ENCODE assay signal across 8 cellular contexts in genomic region chr5:72107874-72108199, GRCh38.
DNase-seq lines count a peak whose midpoint lies in the region; ATAC-seq lines count a peak whose summit lies in the region.

No MANE protein-coding gene starts in this region.

- no peaks in the 10 kb centered on the region for H3K9me3 ChIP-seq in HUES48 (ENCODE audit: control insufficient read depth, insufficient read depth, low read length)
- no peaks in the 10 kb centered on the region for H3K9me3 ChIP-seq in iPS-15b (ENCODE audit: control insufficient read depth, insufficient read depth, low read length)

- H3K36me3 ChIP-seq in HUES48 (ENCODE audit: control insufficient read depth, insufficient read depth, low read length) = no peaks in the 10 kb centered on the region
- peaks cover 4% of the 10 kb centered on the region for H3K36me3 ChIP-seq in iPS-15b (ENCODE audit: control insufficient read depth, insufficient read depth, low read length)

- H3K9ac ChIP-seq in HUES48 (ENCODE audit: low read depth, low read length) (peak overlapping the region; percentile 82), iPS-15b (ENCODE audit: low read depth, low read length) (peak overlapping the region; percentile 75)

- peak; percentile 75 for DNase-seq in ELF-1 (ENCODE audit: low read depth, low spot score)
- DNase-seq in activated naive CD8-positive, alpha-beta T cell treated with anti-CD3 and anti-CD28 coated beads, Interleukin-2, amount 50 U/mL, for 24 hours = peak; percentile 12
- DNase-seq in stimulated activated effector memory CD8-positive, alpha-beta T cell treated with anti-CD3 and anti-CD28 coated beads, Interleukin-12 subunit alpha, Interleukin-12 subunit beta, amount 100 ng/mL, for 72 hours (ENCODE audit: low spot score in 2 of 2) = no peak
- no peak for DNase-seq in NCI-H524 (lab: John Stamatoyannopoulos, UW)

- ATAC-seq in activated naive CD8-positive, alpha-beta T cell treated with anti-CD3 and anti-CD28 coated beads, Interleukin-2, amount 50 U/mL, for 24 hours = peak; percentile 34
- peak; percentile 32 for ATAC-seq in stimulated activated effector memory CD8-positive, alpha-beta T cell treated with anti-CD3 and anti-CD28 coated beads, Interleukin-12 subunit alpha, Interleukin-12 subunit beta, amount 100 ng/mL, for 72 hours
- no peak for ATAC-seq in HG03135 (IDR thresholded peaks at IDR 0.05; ENCODE audit: unreplicated experiment)
- ATAC-seq in HG03139 (IDR thresholded peaks at IDR 0.05; ENCODE audit: unreplicated experiment) = no peak

- peak overlapping the region; percentile 83 for H3K27ac ChIP-seq in HUES48 (ENCODE audit: low read depth, low read length)

- no peaks in the 10 kb centered on the region for H3K36me3 Mint-ChIP-seq in activated naive CD8-positive, alpha-beta T cell treated with anti-CD3 and anti-CD28 coated beads, Interleukin-2, amount 50 U/mL, for 24 hours (ENCODE audit: low read depth)
- H3K36me3 Mint-ChIP-seq in stimulated activated effector memory CD8-positive, alpha-beta T cell treated with anti-CD3 and anti-CD28 coated beads, Interleukin-12 subunit alpha, Interleukin-12 subunit beta, amount 100 ng/mL, for 72 hours = no peaks in the 10 kb centered on the region

- no peaks in the 10 kb centered on the region for H3K9me3 Mint-ChIP-seq in activated naive CD8-positive, alpha-beta T cell treated with anti-CD3 and anti-CD28 coated beads, Interleukin-2, amount 50 U/mL, for 24 hours
- H3K9me3 Mint-ChIP-seq in stimulated activated effector memory CD8-positive, alpha-beta T cell treated with anti-CD3 and anti-CD28 coated beads, Interleukin-12 subunit alpha, Interleukin-12 subunit beta, amount 100 ng/mL, for 72 hours = no peaks in the 10 kb centered on the region

- peak overlapping the region; percentile 31 for H3K4me3 Mint-ChIP-seq in activated naive CD8-positive, alpha-beta T cell treated with anti-CD3 and anti-CD28 coated beads, Interleukin-2, amount 50 U/mL, for 24 hours
- H3K4me3 Mint-ChIP-seq in stimulated activated effector memory CD8-positive, alpha-beta T cell treated with anti-CD3 and anti-CD28 coated beads, Interleukin-12 subunit alpha, Interleukin-12 subunit beta, amount 100 ng/mL, for 72 hours = peak overlapping the region; percentile 38

- no peak overlapping the region for H3K27ac Mint-ChIP-seq in activated naive CD8-positive, alpha-beta T cell treated with anti-CD3 and anti-CD28 coated beads, Interleukin-2, amount 50 U/mL, for 24 hours
- no peak overlapping the region for H3K27ac Mint-ChIP-seq in stimulated activated effector memory CD8-positive, alpha-beta T cell treated with anti-CD3 and anti-CD28 coated beads, Interleukin-12 subunit alpha, Interleukin-12 subunit beta, amount 100 ng/mL, for 72 hours

- peaks cover 9% of the 10 kb centered on the region for H3K4me1 Mint-ChIP-seq in activated naive CD8-positive, alpha-beta T cell treated with anti-CD3 and anti-CD28 coated beads, Interleukin-2, amount 50 U/mL, for 24 hours
- H3K4me1 Mint-ChIP-seq in stimulated activated effector memory CD8-positive, alpha-beta T cell treated with anti-CD3 and anti-CD28 coated beads, Interleukin-12 subunit alpha, Interleukin-12 subunit beta, amount 100 ng/mL, for 72 hours = peaks cover 11% of the 10 kb centered on the region

- H3K27me3 ChIP-seq in HUES48 (ENCODE audit: control insufficient read depth, insufficient read depth, low read length) (no peaks in the 10 kb centered on the region), iPS-15b (ENCODE audit: control insufficient read depth, insufficient read depth, low read length) (no peaks in the 10 kb centered on the region)

- H3K27me3 Mint-ChIP-seq in activated naive CD8-positive, alpha-beta T cell treated with anti-CD3 and anti-CD28 coated beads, Interleukin-2, amount 50 U/mL, for 24 hours = peaks cover 69% of the 10 kb centered on the region

- H3K4me3 ChIP-seq in HUES48 (ENCODE audit: low read depth, low read length) = peak overlapping the region; percentile 94
- peak overlapping the region; percentile 93 for H3K4me3 ChIP-seq in iPS-15b (ENCODE audit: low read depth, low read length)

- H3K4me1 ChIP-seq in HUES48 (ENCODE audit: control insufficient read depth, insufficient read depth, low read length) = peaks cover 36% of the 10 kb centered on the region
- H3K4me1 ChIP-seq in iPS-15b (ENCODE audit: control insufficient read depth, insufficient read depth, low read length) = peaks cover 6% of the 10 kb centered on the region

Comparison
In these comparisons a context has a peak if more than half of its experiments do, and no peak if none do; other contexts are left out.
1. DNase-seq: peak in ELF-1 (single experiment) and activated naive CD8-positive, alpha-beta T cell treated with anti-CD3 and anti-CD28 coated beads, Interleukin-2, amount 50 U/mL, for 24 hours (single experiment); none in stimulated activated effector memory CD8-positive, alpha-beta T cell treated with anti-CD3 and anti-CD28 coated beads, Interleukin-12 subunit alpha, Interleukin-12 subunit beta, amount 100 ng/mL, for 72 hours (0 of 2) and NCI-H524 (0 of 2).
2. ATAC-seq: peak in activated naive CD8-positive, alpha-beta T cell treated with anti-CD3 and anti-CD28 coated beads, Interleukin-2, amount 50 U/mL, for 24 hours (single experiment) and stimulated activated effector memory CD8-positive, alpha-beta T cell treated with anti-CD3 and anti-CD28 coated beads, Interleukin-12 subunit alpha, Interleukin-12 subunit beta, amount 100 ng/mL, for 72 hours (single experiment); none in HG03135 (single experiment) and HG03139 (single experiment).